Comparison of ENCODE assay signal across 8 cellular contexts in genomic region chr19:34428549-34429285, GRCh38. TPM values are rescaled to one million over a fixed set of nuclear protein-coding genes. Genes with fewer than 3 reads are reported as not detected.
DNase-seq lines count a peak whose midpoint lies in the region; TF ChIP-seq lines count a peak whose summit lies in the region.

No MANE protein-coding gene starts in this region.

- CTCF ChIA-PET in HEK293 (lab: Yijun Ruan, JAX), result interaction anchor here (1.0 to 3.7 kb wide), 4 partner anchors 12 to 97 kb away, joined by 3 to 69 read pairs (median 4); no protein-coding TSS in a partner anchor

- H3K36me3 ChIP-seq in HEK293 (ENCODE audit: control insufficient read depth in 2 of 2, insufficient read depth in 1 of 2, low read length in 2 of 2) (peaks cover 58 to 76% of the 10 kb centered on the region in 2 experiments), ovary (no peaks in the 10 kb centered on the region)

- H3K4me3 ChIP-seq in HEK293 (ENCODE audit: low read depth, low read length), result peak overlapping the region; percentile 75
- H3K4me3 ChIP-seq in ovary, result peak overlapping the region; percentile 95

- intact Hi-C loops in head of caudate nucleus (cut with DNase I) (loop anchor here (10.0 kb wide), 1 partner anchor 64 kb away; the partner anchor contains the start of gene GPI), ovary (cut with DNase I) (no loop called here)

- TF ChIP-seq CTCF in HEK293 (tag by site-specific recombination; IDR thresholded peaks at IDR 0.05) (peak; percentile 18; the same call in 1 of the 2 replicates), ovary (IDR thresholded peaks at IDR 0.05) (no peak)

- H3K9me3 ChIP-seq in HEK293 (ENCODE audit: control insufficient read depth, insufficient read depth, low read depth, low read length) (no peaks in the 10 kb centered on the region; the same call in none of the 2 replicates), ovary (no peaks in the 10 kb centered on the region)

- no peak for TF ChIP-seq EP300 in ovary (IDR thresholded peaks at IDR 0.05)

- DNase-seq in NCI-H82 (lab: John Stamatoyannopoulos, UW) (peak; percentile 52), NCI-H82 treated with DMSO at 0.1 percent for 48 hours (lab: John Stamatoyannopoulos, UW; ENCODE audit: unreplicated experiment) (no peak), MV-4-11 (lab: John Stamatoyannopoulos, UW) (peak; percentile 40), head of caudate nucleus (peak in 32 of 42 donors; percentile 6 to 66 (median 36)), ovary (no peak), NCI-H1930 (lab: John Stamatoyannopoulos, UW) (no peak)
- DNase-seq in activated gamma-delta T cell treated with anti-CD3 and anti-CD28 coated beads, Interleukin-2, amount 50 U/mL, for 16 hours (ENCODE audit: low read depth), result peak; percentile 7

- 0% methylated on average over 32 to 68 of the region's 68 CpGs for WGBS in ovary, 3 donors

- no peaks in the 10 kb centered on the region for H3K27me3 ChIP-seq in ovary

- peaks cover 39% of the 10 kb centered on the region for H3K4me1 ChIP-seq in HEK293 (ENCODE audit: control insufficient read depth, insufficient read depth, low read length)
- H3K4me1 ChIP-seq in ovary (ENCODE audit: insufficient read depth), result peaks cover 14% of the 10 kb centered on the region

- H3K27ac ChIP-seq in HEK293 (ENCODE audit: extremely low read depth, low read depth, low read length) (peak overlapping the region; percentile 98), ovary (peak overlapping the region; percentile 51 to 91)

- POLR2A ChIA-PET in HEK293 (lab: Yijun Ruan, JAX), result interaction anchor here (0.6 to 2.3 kb wide), 21 partner anchors 9 to 257 kb away, joined by 3 to 13 read pairs (median 4); partner anchors contain the start of genes GPI, LSM14A, PDCD2L and SCGB2B2

- no peak for TF ChIP-seq POLR2A in ovary (IDR thresholded peaks at IDR 0.05)

TF ChIP-seq in HEK293, 187 proteins besides CTCF, POLR2A, EP300 and RAD21 (continues in another document):
- TF ChIP-seq ZNF791 (tag by site-specific recombination; IDR thresholded peaks at IDR 0.05) (no peak), ZNF600 (tag by site-specific recombination; IDR thresholded peaks at IDR 0.05) (peak; percentile 73), WT1 (tag by site-specific recombination; IDR thresholded peaks at IDR 0.05) (peak; percentile 12; the same call in 1 of the 2 replicates), ZSCAN30 (tag by site-specific recombination; IDR thresholded peaks at IDR 0.05) (peak; percentile 31), ZFHX2 (tag by site-specific recombination; conservative IDR thresholded peaks at IDR 0.05) (peak; percentile 88), ZNF626 (tag by site-specific recombination; IDR thresholded peaks at IDR 0.05) (no peak), ZBTB10 (tag by site-specific recombination; IDR thresholded peaks at IDR 0.05) (0 out of 2 replicates have a peak, but pooled peaks have one; percentile 42), ZNF239 (tag by site-specific recombination; IDR thresholded peaks at IDR 0.05) (peak; percentile 53; the same call in 1 of the 2 replicates), ZNF24 (tag by site-specific recombination; IDR thresholded peaks at IDR 0.05) (no peak), ZFP37 (tag by site-specific recombination; IDR thresholded peaks at IDR 0.05) (peak; percentile 20), ZNF16 (tag by site-specific recombination; IDR thresholded peaks at IDR 0.05; ENCODE audit: low read depth) (no peak), EGR2 (tag by site-specific recombination; IDR thresholded peaks at IDR 0.05; ENCODE audit: low read depth) (peak; percentile 86), INSM2 (tag by site-specific recombination; IDR thresholded peaks at IDR 0.05) (no peak; the same call in 1 of the 2 replicates), GLIS2 (tag by site-specific recombination; IDR thresholded peaks at IDR 0.05) (peak; percentile 36; the same call in 1 of the 2 replicates), ZNF501 (tag by site-specific recombination; IDR thresholded peaks at IDR 0.05) (peak; percentile 7; the same call in 1 of the 2 replicates), KLF9 (tag by site-specific recombination; IDR thresholded peaks at IDR 0.05; ENCODE audit: low read depth) (peak; percentile 57), KLF10 (tag by site-specific recombination; IDR thresholded peaks at IDR 0.05) (no peak; the same call in 1 of the 2 replicates), ZNF707 (tag by site-specific recombination; IDR thresholded peaks at IDR 0.05) (no peak), GLIS1 (tag by site-specific recombination; IDR thresholded peaks at IDR 0.05) (peak; percentile 33; the same call in 1 of the 2 replicates), HOXA7 (CRISPR knock-in tag; IDR thresholded peaks at IDR 0.05; ENCODE audit: borderline replicate concordance) (0 out of 2 replicates have a peak, but pooled peaks have one; percentile 4)
- TF ChIP-seq, protein P1, sequence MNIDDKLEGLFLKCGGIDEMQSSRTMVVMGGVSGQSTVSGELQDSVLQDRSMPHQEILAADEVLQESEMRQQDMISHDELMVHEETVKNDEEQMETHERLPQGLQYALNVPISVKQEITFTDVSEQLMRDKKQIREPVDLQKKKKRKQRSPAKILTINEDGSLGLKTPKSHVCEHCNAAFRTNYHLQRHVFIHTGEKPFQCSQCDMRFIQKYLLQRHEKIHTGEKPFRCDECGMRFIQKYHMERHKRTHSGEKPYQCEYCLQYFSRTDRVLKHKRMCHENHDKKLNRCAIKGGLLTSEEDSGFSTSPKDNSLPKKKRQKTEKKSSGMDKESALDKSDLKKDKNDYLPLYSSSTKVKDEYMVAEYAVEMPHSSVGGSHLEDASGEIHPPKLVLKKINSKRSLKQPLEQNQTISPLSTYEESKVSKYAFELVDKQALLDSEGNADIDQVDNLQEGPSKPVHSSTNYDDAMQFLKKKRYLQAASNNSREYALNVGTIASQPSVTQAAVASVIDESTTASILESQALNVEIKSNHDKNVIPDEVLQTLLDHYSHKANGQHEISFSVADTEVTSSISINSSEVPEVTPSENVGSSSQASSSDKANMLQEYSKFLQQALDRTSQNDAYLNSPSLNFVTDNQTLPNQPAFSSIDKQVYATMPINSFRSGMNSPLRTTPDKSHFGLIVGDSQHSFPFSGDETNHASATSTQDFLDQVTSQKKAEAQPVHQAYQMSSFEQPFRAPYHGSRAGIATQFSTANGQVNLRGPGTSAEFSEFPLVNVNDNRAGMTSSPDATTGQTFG (tag by site-specific recombination; IDR thresholded peaks at IDR 0.05; ENCODE audit: borderline replicate concordance), result 0 out of 2 replicates have a peak, but pooled peaks have one; percentile 44

RNA-seq across cellular contexts. Expression of gene UBA2, which starts 0.5 kb away (rescaled TPM):
- 100 to 1,000 TPM in 1 of 7 donors, 10 to 100 TPM in 6; 66.2 to 100 (median 86.1) TPM for total RNA-seq in ovary
- polyA plus RNA-seq in ovary, result 10 to 100 TPM; 77.7 to 83.7 TPM

RNA-seq across cellular contexts. Expression of gene PDCD2L, which starts 24.5 kb away (rescaled TPM):
- total RNA-seq in ovary, result 10 to 100 TPM in 2 of 7 donors, 1 to 10 TPM in 5; 6.6 to 13.0 (median 8.5) TPM
- 10 to 100 TPM in 1 of 2 donors, 1 to 10 TPM in 1; 8.9 to 15.1 TPM for polyA plus RNA-seq in ovary

RNA-seq across cellular contexts. Expression of gene WTIP, which starts 52.8 kb away (rescaled TPM):
- total RNA-seq in ovary, result 10 to 100 TPM; 13.4 to 38.4 (median 34.0) TPM
- 10 to 100 TPM; 20.9 to 23.2 TPM for polyA plus RNA-seq in ovary

Comparison
In these comparisons a context has a peak if more than half of its experiments do, and no peak if none do; other contexts are left out.
1. DNase-seq: peak in NCI-H82 (single experiment), MV-4-11 (single experiment), activated gamma-delta T cell treated with anti-CD3 and anti-CD28 coated beads, Interleukin-2, amount 50 U/mL, for 16 hours (single experiment) and head of caudate nucleus (32 of 42); none in NCI-H82 treated with DMSO at 0.1 percent for 48 hours (single experiment), ovary (0 of 5) and NCI-H1930 (0 of 2).